9 cellular contexts compared by ENCODE assay signal in genomic region chr16:46882940-46883307, GRCh38. TPM values are rescaled to one million over a fixed set of nuclear protein-coding genes. Genes with fewer than 3 reads are reported as not detected.
DNase-seq lines count a peak whose midpoint lies in the region; ATAC-seq and TF ChIP-seq lines count a peak whose summit lies in the region.
"Had no signal": no experiment of that assay in that cellular context is flagged by ENCODE, and none has a peak within 500 bp of the region (broad histone marks: within the 10 kb centered on the region; RNA-seq: fewer than 3 reads in every experiment).

No MANE protein-coding gene starts in this region.

- intact Hi-C loops in CD4-positive, alpha-beta T cell (cut with DNase I, micrococcal nuclease): loop anchor here in 1 of 2 experiments (2.0 to 5.0 kb wide), 3 partner anchors 51 to 192 kb away; partner anchors contain the start of gene C16orf87
- intact Hi-C loops in esophagus muscularis mucosa (cut with DNase I): no loop called here

- peak overlapping the region; percentile 84 for H3K4me3 ChIP-seq in LNCaP clone FGC (ENCODE audit: low read depth, low read length)
- peak overlapping the region in 1 of 4 donors; percentile 83 for H3K4me3 ChIP-seq in esophagus muscularis mucosa

- no peak for TF ChIP-seq POLR2A in esophagus muscularis mucosa (IDR thresholded peaks at IDR 0.05; ENCODE audit: low read depth)

- H3K4me3 Mint-ChIP-seq in CD4-positive, alpha-beta T cell: peak overlapping the region; percentile 88
- peak overlapping the region; percentile 92 for H3K4me3 Mint-ChIP-seq in nephron progenitor cell

- peaks cover 17% of the 10 kb centered on the region for H3K4me1 Mint-ChIP-seq in CD4-positive, alpha-beta T cell (ENCODE audit: low read depth)
- peaks cover 48% of the 10 kb centered on the region for H3K4me1 Mint-ChIP-seq in nephron progenitor cell

- no peak for TF ChIP-seq EP300 in esophagus muscularis mucosa (IDR thresholded peaks at IDR 0.05)

- DNase-seq in CD4-positive, alpha-beta T cell: no peak
- no peak for DNase-seq in LNCaP clone FGC (ENCODE audit: low read depth)
- no peak for DNase-seq in caudate nucleus (lab: John Stamatoyannopoulos, UW)
- no peak for DNase-seq in nephron progenitor cell
- no peak for DNase-seq in esophagus muscularis mucosa (ENCODE audit: extremely low spot score)
- DNase-seq in stimulated activated CD4-positive, alpha-beta T cell treated with anti-CD3 and anti-CD28 coated beads, Interleukin-2, amount 100 ng/mL, for 24 hours: no peak
- no peak for DNase-seq in stimulated activated CD4-positive, alpha-beta T cell treated with anti-CD3 and anti-CD28 coated beads, Interleukin-4, amount 100 ng/mL, for 24 hours
- DNase-seq: NCI-H446 treated with DMSO at 0.1 percent for 48 hours had no signal

- H3K27me3 Mint-ChIP-seq in CD4-positive, alpha-beta T cell: peaks cover 13% of the 10 kb centered on the region
- H3K27me3 Mint-ChIP-seq in nephron progenitor cell (ENCODE audit: low read depth, poor library complexity): peaks cover 41% of the 10 kb centered on the region

- H3K36me3 ChIP-seq in esophagus muscularis mucosa: no peaks in the 10 kb centered on the region

- H3K27ac ChIP-seq in CD4-positive, alpha-beta T cell (ENCODE audit: low read depth, low read length): no peak overlapping the region
- H3K27ac ChIP-seq in caudate nucleus (ENCODE audit: low read depth, low read length) (peak overlapping the region; percentile 96), esophagus muscularis mucosa (replicated peaks in 1 of 4) (peak overlapping the region in 2 of 4 donors; percentile 75 to 80)

- H3K36me3 Mint-ChIP-seq in CD4-positive, alpha-beta T cell (ENCODE audit: low read depth): no peaks in the 10 kb centered on the region
- H3K36me3 Mint-ChIP-seq in nephron progenitor cell (ENCODE audit: low read depth): peaks cover 3% of the 10 kb centered on the region

- TF ChIP-seq CTCF in CD4-positive, alpha-beta T cell (IDR thresholded peaks at IDR 0.05): no peak
- TF ChIP-seq CTCF in LNCaP clone FGC (IDR thresholded peaks at IDR 0.05; ENCODE audit: control insufficient read depth, extremely low read depth, insufficient read depth) (no peak), nephron progenitor cell (IDR thresholded peaks at IDR 0.05) (no peak), esophagus muscularis mucosa (IDR thresholded peaks at IDR 0.05) (no peak)

- H3K27ac Mint-ChIP-seq in CD4-positive, alpha-beta T cell: no peak overlapping the region
- H3K27ac Mint-ChIP-seq in nephron progenitor cell: no peak overlapping the region

- CTCF ChIA-PET in CD4-positive, alpha-beta T cell (lab: Charles Lee): interaction anchor here (1.6 kb wide), 1 partner anchor 209 kb away, joined by 4 read pairs; no protein-coding TSS in a partner anchor

- H3K9me3 Mint-ChIP-seq in CD4-positive, alpha-beta T cell: no peaks in the 10 kb centered on the region
- no peaks in the 10 kb centered on the region for H3K9me3 Mint-ChIP-seq in nephron progenitor cell

- H3K4me1 ChIP-seq in esophagus muscularis mucosa: peaks cover 12 to 25% (median 20%) of the 10 kb centered on the region in 4 donors

- POLR2A ChIA-PET in CD4-positive, alpha-beta T cell (lab: Charles Lee): interaction anchor here (1.0 kb wide), 1 partner anchor 53 kb away, joined by 3 read pairs; no protein-coding TSS in a partner anchor

- ATAC-seq in CD4-positive, alpha-beta T cell (ENCODE audit: poor library complexity): no peak
- no peak for ATAC-seq in HG02938 (IDR thresholded peaks at IDR 0.05; ENCODE audit: unreplicated experiment)

- WGBS in esophagus muscularis mucosa: 93% methylated on average over 6 of the region's 6 CpGs

- no peaks in the 10 kb centered on the region for H3K9me3 ChIP-seq in CD4-positive, alpha-beta T cell (ENCODE audit: control insufficient read depth, low read length)
- H3K9me3 ChIP-seq in esophagus muscularis mucosa: no peaks in the 10 kb centered on the region

- no peaks in the 10 kb centered on the region for H3K27me3 ChIP-seq in CD4-positive, alpha-beta T cell (ENCODE audit: control insufficient read depth, insufficient read depth, low read length)
- H3K27me3 ChIP-seq in esophagus muscularis mucosa: no peaks in the 10 kb centered on the region

RNA-seq across cellular contexts. Expression of gene GPT2, which starts 1.2 kb away (rescaled TPM):
- total RNA-seq in CD4-positive, alpha-beta T cell: under 1 TPM in 1 of 2 experiments, not detected in 1; 0.47 TPM
- total RNA-seq in esophagus muscularis mucosa: 1 to 10 TPM; 2.5 to 5.7 (median 3.6) TPM

RNA-seq across cellular contexts. Expression of gene C16orf87, which starts 51.9 kb away (rescaled TPM):
- 10 to 100 TPM; 20.6 to 22.6 TPM for total RNA-seq in CD4-positive, alpha-beta T cell
- 10 to 100 TPM in 1 of 4 donors, 1 to 10 TPM in 3; 7.0 to 11.2 (median 8.6) TPM for total RNA-seq in esophagus muscularis mucosa
